In the genomic region with DNA sequence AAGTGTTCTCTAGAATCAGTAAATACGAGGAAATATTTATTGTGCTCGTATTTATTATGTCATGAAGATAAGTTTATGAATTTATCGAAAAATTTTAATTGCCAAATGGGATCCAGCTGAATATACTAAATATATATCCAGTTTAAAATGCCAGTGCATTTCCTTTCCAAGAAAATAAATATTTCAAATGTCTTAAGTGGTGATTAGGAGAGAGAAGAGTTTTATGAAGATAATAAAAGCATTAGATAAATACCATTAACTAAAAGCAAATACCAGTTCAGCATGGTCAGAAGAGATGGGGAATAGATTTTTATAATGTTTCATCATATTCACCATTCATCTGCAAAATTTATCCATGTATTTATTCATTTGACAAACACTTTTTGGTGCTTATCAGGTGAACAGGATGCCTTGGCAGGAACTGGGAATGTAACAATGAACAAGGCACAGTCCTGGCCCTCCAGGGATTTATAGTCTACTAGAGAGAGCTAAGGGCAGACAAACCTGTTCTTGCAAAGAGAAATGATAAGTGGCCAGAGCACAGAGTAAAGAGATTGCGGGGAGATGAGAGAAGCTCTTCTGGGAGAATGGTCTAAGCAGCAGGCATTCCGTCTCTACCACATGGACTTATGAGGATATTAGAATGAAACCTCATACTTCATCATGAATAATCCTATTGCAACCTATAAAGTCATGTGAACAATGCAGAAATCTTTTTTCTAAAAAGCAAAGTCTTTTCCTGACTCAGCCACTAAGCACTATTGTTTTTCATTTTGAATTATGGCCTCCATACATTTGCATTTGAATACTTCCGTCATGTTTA, we compare ENCODE assay signal across 1 cellular context.
TF ChIP-seq lines count a peak whose summit lies in the region.

No MANE protein-coding gene starts in this region.

TF ChIP-seq in SK-N-SH, 30 proteins besides CTCF, POLR2A, EP300 and RAD21 (continued from another document):
- TF ChIP-seq, protein P1, sequence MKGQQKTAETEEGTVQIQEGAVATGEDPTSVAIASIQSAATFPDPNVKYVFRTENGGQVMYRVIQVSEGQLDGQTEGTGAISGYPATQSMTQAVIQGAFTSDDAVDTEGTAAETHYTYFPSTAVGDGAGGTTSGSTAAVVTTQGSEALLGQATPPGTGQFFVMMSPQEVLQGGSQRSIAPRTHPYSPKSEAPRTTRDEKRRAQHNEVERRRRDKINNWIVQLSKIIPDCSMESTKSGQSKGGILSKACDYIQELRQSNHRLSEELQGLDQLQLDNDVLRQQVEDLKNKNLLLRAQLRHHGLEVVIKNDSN (IDR thresholded peaks at IDR 0.05; ENCODE audit: borderline replicate concordance, low read depth), result no peak
- TF ChIP-seq GATA2 (CRISPR knock-in tag; IDR thresholded peaks at IDR 0.05) (no peak), TAF1 (IDR thresholded peaks at IDR 0.05; ENCODE audit: borderline replicate concordance, low read depth, low read length) (no peak)
